In genomic region chr6:163413054-163413344, GRCh38 we compare ENCODE assay signal across 7 cellular contexts. TPM values are rescaled to one million over a fixed set of nuclear protein-coding genes. Genes with fewer than 3 reads are reported as not detected.
DNase-seq lines count a peak whose midpoint lies in the region; ATAC-seq, FAIRE-seq and TF ChIP-seq lines count a peak whose summit lies in the region.

No MANE protein-coding gene starts in this region.

- H3K36me3 ChIP-seq in WERI-Rb-1 (no peaks in the 10 kb centered on the region), hepatocyte (replicated peaks; ENCODE audit: insufficient read depth, low read depth) (no peaks in the 10 kb centered on the region)

- no peaks in the 10 kb centered on the region for H3K9me2 ChIP-seq in hepatocyte (replicated peaks; ENCODE audit: insufficient read depth)

- WGBS in hepatocyte (ENCODE audit: low lambda C conversion rate, missing lambda C conversion rate): 2% methylated on average over 7 of the region's 7 CpGs

- H3K9me3 Mint-ChIP-seq in HFFc6: no peaks in the 10 kb centered on the region
- no peaks in the 10 kb centered on the region for H3K9me3 Mint-ChIP-seq in stimulated activated effector memory CD8-positive, alpha-beta T cell treated with anti-CD3 and anti-CD28 coated beads, Interleukin-12 subunit alpha, Interleukin-12 subunit beta, amount 100 ng/mL, for 72 hours

- H3K79me2 ChIP-seq in hepatocyte: peaks cover 23% of the 10 kb centered on the region

- H3K4me3 ChIP-seq in WERI-Rb-1 (ENCODE audit: low read depth, low read length) (peak overlapping the region; percentile 48), hepatocyte (peak overlapping the region; percentile 98)

- TF ChIP-seq CTCF in HFFc6 (IDR thresholded peaks at IDR 0.05) (no peak), WERI-Rb-1 (IDR thresholded peaks at IDR 0.05; ENCODE audit: low read depth, low read length) (no peak), hepatocyte (IDR thresholded peaks at IDR 0.05; ENCODE audit: poor library complexity) (no peak)

- H4K20me1 ChIP-seq in hepatocyte (ENCODE audit: insufficient read depth, poor library complexity, severe bottlenecking): peaks cover 11% of the 10 kb centered on the region

- H3K36me3 Mint-ChIP-seq in HFFc6 (ENCODE audit: low read depth): peaks cover 13% of the 10 kb centered on the region
- peaks cover 13% of the 10 kb centered on the region for H3K36me3 Mint-ChIP-seq in stimulated activated effector memory CD8-positive, alpha-beta T cell treated with anti-CD3 and anti-CD28 coated beads, Interleukin-12 subunit alpha, Interleukin-12 subunit beta, amount 100 ng/mL, for 72 hours

- H3K4me3 Mint-ChIP-seq in HFFc6: peak overlapping the region; percentile 89
- peak overlapping the region; percentile 90 for H3K4me3 Mint-ChIP-seq in stimulated activated effector memory CD8-positive, alpha-beta T cell treated with anti-CD3 and anti-CD28 coated beads, Interleukin-12 subunit alpha, Interleukin-12 subunit beta, amount 100 ng/mL, for 72 hours

- ATAC-seq in stimulated activated effector memory CD8-positive, alpha-beta T cell treated with anti-CD3 and anti-CD28 coated beads, Interleukin-12 subunit alpha, Interleukin-12 subunit beta, amount 100 ng/mL, for 72 hours: no peak
- ATAC-seq in GM19351 (IDR thresholded peaks at IDR 0.05; ENCODE audit: unreplicated experiment): no peak

- H3K4me1 Mint-ChIP-seq in HFFc6 (ENCODE audit: low read depth): peaks cover 20% of the 10 kb centered on the region
- peaks cover 26% of the 10 kb centered on the region for H3K4me1 Mint-ChIP-seq in stimulated activated effector memory CD8-positive, alpha-beta T cell treated with anti-CD3 and anti-CD28 coated beads, Interleukin-12 subunit alpha, Interleukin-12 subunit beta, amount 100 ng/mL, for 72 hours

- no peak for DNase-seq in HFFc6
- DNase-seq in WERI-Rb-1: no peak
- no peak for DNase-seq in hepatocyte (ENCODE audit: low spot score)
- no peak for DNase-seq in stimulated activated effector memory CD8-positive, alpha-beta T cell treated with anti-CD3 and anti-CD28 coated beads, Interleukin-12 subunit alpha, Interleukin-12 subunit beta, amount 100 ng/mL, for 72 hours (ENCODE audit: low spot score in 2 of 2)
- DNase-seq in HTR-8/SVneo (ENCODE audit: insufficient read length, low spot score): no peak
- no peak for DNase-seq in NCI-H526 treated with DMSO at 0.1 percent for 48 hours (lab: John Stamatoyannopoulos, UW)

- H3K4me2 ChIP-seq in hepatocyte: peak overlapping the region; percentile 80

- H3K9me3 ChIP-seq in WERI-Rb-1 (ENCODE audit: severe bottlenecking): no peaks in the 10 kb centered on the region
- H3K9me3 ChIP-seq in hepatocyte (ENCODE audit: low read depth): no peaks in the 10 kb centered on the region

- no peaks in the 10 kb centered on the region for H3K4me1 ChIP-seq in hepatocyte (ENCODE audit: insufficient read depth)

- H3K27ac ChIP-seq in WERI-Rb-1 (peak overlapping the region; percentile 97), hepatocyte (peak overlapping the region; percentile 98)

- H2AFZ ChIP-seq in hepatocyte: peak overlapping the region; percentile 74

- peaks cover 2% of the 10 kb centered on the region; the same call in 1 of the 2 replicates for H3K27me3 Mint-ChIP-seq in HFFc6 (ENCODE audit: insufficient read depth)

- H3K27ac Mint-ChIP-seq in HFFc6: peak overlapping the region; percentile 83
- no peak overlapping the region for H3K27ac Mint-ChIP-seq in stimulated activated effector memory CD8-positive, alpha-beta T cell treated with anti-CD3 and anti-CD28 coated beads, Interleukin-12 subunit alpha, Interleukin-12 subunit beta, amount 100 ng/mL, for 72 hours

- H3K27me3 ChIP-seq in WERI-Rb-1 (ENCODE audit: insufficient read depth, low read depth, severe bottlenecking) (no peaks in the 10 kb centered on the region), hepatocyte (no peaks in the 10 kb centered on the region)

- no peak for FAIRE-seq in HTR-8/SVneo (lab: Jason Lieb, UNC)

RNA-seq across cellular contexts. Expression of gene QKI, which starts 1.5 kb away (rescaled TPM):
- total RNA-seq in HFFc6 (2021; fragmentation: NEBNext Ultra II Directional; extraction: Animal tissue kit (Norgen Biotek cat#: 25700)): 10 to 100 TPM; 71.3 to 90.5 (median 85.1) TPM
- total RNA-seq in hepatocyte: 81.8 and 92.5 TPM in 2 replicates
- polyA plus RNA-seq in hepatocyte: 38.0 and 42.2 TPM in 2 replicates
